ENCODE assay signal across 16 cellular contexts in the genomic region with DNA sequence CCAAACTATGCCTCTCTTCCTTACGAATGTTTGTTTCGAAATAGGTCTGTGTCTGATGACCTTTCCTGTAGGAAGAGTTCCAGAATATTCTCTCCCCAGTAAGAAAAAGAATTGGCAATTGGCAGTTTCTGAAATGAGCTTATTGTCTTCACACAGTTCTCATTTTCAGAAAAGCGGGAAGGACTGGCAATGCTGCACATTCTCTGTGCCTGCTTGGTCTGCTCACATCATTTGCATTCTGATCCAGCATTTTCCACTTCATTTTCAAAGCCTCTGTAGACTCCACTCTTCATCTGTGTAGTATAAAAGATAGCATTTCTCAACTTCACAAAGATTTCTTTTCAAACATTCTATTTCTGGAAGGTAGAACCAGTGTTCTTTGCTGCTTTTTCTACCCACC.
"Had no signal": no experiment of that assay in that cellular context is flagged by ENCODE, and none has a peak within 500 bp of the region (broad histone marks: within the 10 kb centered on the region; RNA-seq: fewer than 3 reads in every experiment).

No MANE protein-coding gene starts in this region.

- H3K36me3 Mint-ChIP-seq: naive B cell, T-cell had no signal

- H3K4me1 Mint-ChIP-seq: naive B cell, T-cell had no signal

- ATAC-seq: activated naive CD8-positive, alpha-beta T cell treated with anti-CD3 and anti-CD28 coated beads, Interleukin-2, amount 50 U/mL, for 24 hours; heart left ventricle; pancreas; T-cell had no signal

- H3K9me3 Mint-ChIP-seq: activated naive CD4-positive, alpha-beta T cell treated with anti-CD3 and anti-CD28 coated beads for 36 hours; activated naive CD8-positive, alpha-beta T cell treated with anti-CD3 and anti-CD28 coated beads, Interleukin-2, amount 50 U/mL, for 24 hours; activated T-helper 2 cell treated with anti-CD3 and anti-CD28 coated beads, Interferon-gamma antibody, Interleukin-2, Interleukin-4, amounts not matched to agents 10 μg/mL and 5 μg/mL and 100 μg/mL, durations not matched to agents 14 hours and 24 hours and 36 hours; T-cell had no signal

- H3K27ac Mint-ChIP-seq: activated naive CD4-positive, alpha-beta T cell treated with anti-CD3 and anti-CD28 coated beads for 36 hours; activated naive CD8-positive, alpha-beta T cell treated with anti-CD3 and anti-CD28 coated beads, Interleukin-2, amount 50 U/mL, for 24 hours; activated T-helper 2 cell treated with anti-CD3 and anti-CD28 coated beads, Interferon-gamma antibody, Interleukin-2, Interleukin-4, amounts not matched to agents 10 μg/mL and 5 μg/mL and 100 μg/mL, durations not matched to agents 14 hours and 24 hours and 36 hours; naive B cell; T-cell had no signal

- H3K4me3 Mint-ChIP-seq: activated naive CD4-positive, alpha-beta T cell treated with anti-CD3 and anti-CD28 coated beads for 36 hours; activated naive CD8-positive, alpha-beta T cell treated with anti-CD3 and anti-CD28 coated beads, Interleukin-2, amount 50 U/mL, for 24 hours; naive B cell; T-cell had no signal

- DNase-seq: activated CD4-positive, alpha-beta T cell treated with anti-CD3 and anti-CD28 coated beads, Interleukin-2, amount 50 U/mL, for 4 hours; activated CD4-positive, CD25-positive, alpha-beta regulatory T cell treated with anti-CD3 and anti-CD28 coated beads, Interleukin-2, amount 50 U/mL, for 72 hours; activated naive CD4-positive, alpha-beta T cell treated with anti-CD3 and anti-CD28 coated beads for 36 hours; activated naive CD8-positive, alpha-beta T cell treated with anti-CD3 and anti-CD28 coated beads, Interleukin-2, amount 50 U/mL, for 24 hours; activated T-cell treated with anti-CD3 and anti-CD28 coated beads for 4 hours; colonic mucosa; esophagus squamous epithelium; foreskin melanocyte; heart left ventricle; naive B cell; pancreas; small intestine; stomach; T-cell; thyroid gland had no signal
